19 cellular contexts compared by ENCODE assay signal in genomic region chr2:122389694-122390093, GRCh38.
DNase-seq lines count a peak whose midpoint lies in the region; ATAC-seq and TF ChIP-seq lines count a peak whose summit lies in the region.
"Had no signal": no experiment of that assay in that cellular context is flagged by ENCODE, and none has a peak within 500 bp of the region (broad histone marks: within the 10 kb centered on the region; RNA-seq: fewer than 3 reads in every experiment).

No MANE protein-coding gene starts in this region.

- H4K12ac ChIP-seq in trophoblast cell (ENCODE audit: low read depth, low read length): no peak overlapping the region

- H3K36me3 Mint-ChIP-seq in activated naive CD8-positive, alpha-beta T cell treated with anti-CD3 and anti-CD28 coated beads for 36 hours: no peaks in the 10 kb centered on the region
- H3K36me3 Mint-ChIP-seq in activated T-cell treated with anti-CD3 and anti-CD28 coated beads, Interleukin-2, amount 50 U/mL, for 24 hours (ENCODE audit: low read depth): no peaks in the 10 kb centered on the region
- H3K36me3 Mint-ChIP-seq: CD14-positive monocyte had no signal

- H3K23ac ChIP-seq in trophoblast cell (ENCODE audit: low read length): no peak overlapping the region

- H3K9me3 Mint-ChIP-seq in activated naive CD8-positive, alpha-beta T cell treated with anti-CD3 and anti-CD28 coated beads for 36 hours: peaks cover 5% of the 10 kb centered on the region
- H3K9me3 Mint-ChIP-seq in activated T-cell treated with anti-CD3 and anti-CD28 coated beads, Interleukin-2, amount 50 U/mL, for 24 hours: peaks cover 2% of the 10 kb centered on the region

- no peak overlapping the region for H3K4ac ChIP-seq in trophoblast cell (ENCODE audit: low read depth, low read length)

- ATAC-seq in GM18868 (IDR thresholded peaks at IDR 0.05; ENCODE audit: unreplicated experiment): no peak
- ATAC-seq: Panc1 had no signal

- no peak overlapping the region for H3K27ac Mint-ChIP-seq in activated naive CD8-positive, alpha-beta T cell treated with anti-CD3 and anti-CD28 coated beads for 36 hours
- no peak overlapping the region for H3K27ac Mint-ChIP-seq in activated T-cell treated with anti-CD3 and anti-CD28 coated beads, Interleukin-2, amount 50 U/mL, for 24 hours

- no peak overlapping the region for H3K9ac ChIP-seq in parathyroid adenoma
- H3K9ac ChIP-seq in trophoblast cell (ENCODE audit: low read length): no peak overlapping the region
- H3K9ac ChIP-seq: KMS-11 had no signal

- WGBS in trophoblast cell (ENCODE audit: extremely low coverage, insufficient coverage, insufficient read length): no CpG with 5 or more reads among the region's 4 CpGs

- H2BK120ac ChIP-seq in trophoblast cell (ENCODE audit: insufficient read depth, low read length, poor library complexity): no peak overlapping the region

- H3K79me1 ChIP-seq in trophoblast cell (ENCODE audit: low read length): no peaks in the 10 kb centered on the region

- DNase-seq in Ammon's horn (ENCODE audit: low spot score) (peak; percentile 80), head of caudate nucleus (peak in 40 of 42 donors; percentile 3 to 78 (median 53)), trophoblast cell (no peak)
- no peak for DNase-seq in activated naive CD8-positive, alpha-beta T cell treated with anti-CD3 and anti-CD28 coated beads for 36 hours
- no peak for DNase-seq in activated T-cell treated with anti-CD3 and anti-CD28 coated beads, Interleukin-2, amount 50 U/mL, for 24 hours
- DNase-seq: DMS153, H7, NCI-H1092, NCI-H1694, NCI-H2107, NCI-H226, NCI-H524 treated with DMSO at 0.1 percent for 48 hours, Right ventricle myocardium superior had no signal

- TF ChIP-seq CTCF in parathyroid adenoma (IDR thresholded peaks at IDR 0.05): no peak

- H3K36me3 ChIP-seq in parathyroid adenoma (ENCODE audit: control insufficient read depth, insufficient read depth, low read length): peaks cover 2% of the 10 kb centered on the region
- no peaks in the 10 kb centered on the region for H3K36me3 ChIP-seq in trophoblast cell (ENCODE audit: control insufficient read depth in 1 of 2, insufficient read depth in 2 of 2, low read length in 2 of 2)

- H3K4me1 Mint-ChIP-seq in activated naive CD8-positive, alpha-beta T cell treated with anti-CD3 and anti-CD28 coated beads for 36 hours: no peaks in the 10 kb centered on the region
- H3K4me1 Mint-ChIP-seq in activated T-cell treated with anti-CD3 and anti-CD28 coated beads, Interleukin-2, amount 50 U/mL, for 24 hours (ENCODE audit: low read depth): no peaks in the 10 kb centered on the region
- H3K4me1 Mint-ChIP-seq: CD14-positive monocyte had no signal

- H3K79me2 ChIP-seq in parathyroid adenoma (no peaks in the 10 kb centered on the region), trophoblast cell (ENCODE audit: control insufficient read depth, insufficient read depth, low read length, poor library complexity) (no peaks in the 10 kb centered on the region)

- no peak overlapping the region for H3K4me3 Mint-ChIP-seq in activated naive CD8-positive, alpha-beta T cell treated with anti-CD3 and anti-CD28 coated beads for 36 hours
- H3K4me3 Mint-ChIP-seq in activated T-cell treated with anti-CD3 and anti-CD28 coated beads, Interleukin-2, amount 50 U/mL, for 24 hours: no peak overlapping the region
- H3K4me3 Mint-ChIP-seq: CD14-positive monocyte had no signal

- H3K4me3 ChIP-seq in parathyroid adenoma (ENCODE audit: low read depth, low read length): no peak overlapping the region
- no peak overlapping the region for H3K4me3 ChIP-seq in trophoblast cell (ENCODE audit: low read depth, low read length)

- H3K14ac ChIP-seq in trophoblast cell (ENCODE audit: low read length): no peak overlapping the region

- H4K8ac ChIP-seq in trophoblast cell (ENCODE audit: low read depth, low read length): no peak overlapping the region

- H2BK12ac ChIP-seq in trophoblast cell (ENCODE audit: low read length): no peak overlapping the region

- H3K18ac ChIP-seq in trophoblast cell (ENCODE audit: low read length): no peak overlapping the region

- H2AFZ ChIP-seq in parathyroid adenoma (no peak overlapping the region), trophoblast cell (ENCODE audit: insufficient read depth, low read length, poor library complexity) (no peak overlapping the region)

- no peak overlapping the region for H2BK5ac ChIP-seq in trophoblast cell (ENCODE audit: low read depth, low read length, poor library complexity)

- H3K9me3 ChIP-seq in parathyroid adenoma (ENCODE audit: control insufficient read depth, low read length): no peaks in the 10 kb centered on the region
- H3K9me3 ChIP-seq in trophoblast cell (ENCODE audit: insufficient read depth, low read depth, low read length): peaks cover 5% of the 10 kb centered on the region

- no peaks in the 10 kb centered on the region for H3K27me3 ChIP-seq in parathyroid adenoma (ENCODE audit: control insufficient read depth, insufficient read depth, low read length)
- H3K27me3 ChIP-seq in trophoblast cell (ENCODE audit: insufficient read depth, low read length): no peaks in the 10 kb centered on the region

- no peak overlapping the region for H4K91ac ChIP-seq in trophoblast cell (ENCODE audit: low read depth, low read length)

- peaks cover 47% of the 10 kb centered on the region for H3K4me1 ChIP-seq in parathyroid adenoma
- H3K4me1 ChIP-seq in trophoblast cell (ENCODE audit: control insufficient read depth in 1 of 2, insufficient read depth in 2 of 2, low read length in 2 of 2): no peaks in the 10 kb centered on the region

- no peaks in the 10 kb centered on the region for H3K27me3 Mint-ChIP-seq in activated naive CD8-positive, alpha-beta T cell treated with anti-CD3 and anti-CD28 coated beads for 36 hours
- no peaks in the 10 kb centered on the region for H3K27me3 Mint-ChIP-seq in activated T-cell treated with anti-CD3 and anti-CD28 coated beads, Interleukin-2, amount 50 U/mL, for 24 hours

- H3K4me2 ChIP-seq in parathyroid adenoma (ENCODE audit: low read length) (no peak overlapping the region), trophoblast cell (ENCODE audit: low read length) (no peak overlapping the region)
- H3K4me2 ChIP-seq: KMS-11 had no signal

- peak overlapping the region; percentile 51 for H3K27ac ChIP-seq in angular gyrus (ENCODE audit: low read depth, low read length)
- peak overlapping the region; percentile 81 for H3K27ac ChIP-seq in parathyroid adenoma
- no peak overlapping the region for H3K27ac ChIP-seq in trophoblast cell (ENCODE audit: low read depth, low read length)
- H3K27ac ChIP-seq: KMS-11 had no signal

- intact Hi-C loops in head of caudate nucleus (cut with DNase I): no loop called here

- no peak overlapping the region for H2AK5ac ChIP-seq in trophoblast cell (ENCODE audit: low read length)

Comparison
In these comparisons a context has a peak if more than half of its experiments do, and no peak if none do; other contexts are left out.
1. DNase-seq: peak in Ammon's horn (single experiment) and head of caudate nucleus (40 of 42); none in trophoblast cell (0 of 2), activated naive CD8-positive, alpha-beta T cell treated with anti-CD3 and anti-CD28 coated beads for 36 hours (single experiment) and activated T-cell treated with anti-CD3 and anti-CD28 coated beads, Interleukin-2, amount 50 U/mL, for 24 hours (single experiment).